ENCODE assay signal across 18 cellular contexts in genomic region chr13:40384976-40385857, GRCh38.
DNase-seq lines count a peak whose midpoint lies in the region; ATAC-seq, FAIRE-seq and TF ChIP-seq lines count a peak whose summit lies in the region.
"Had no signal": no experiment of that assay in that cellular context is flagged by ENCODE, and none has a peak within 500 bp of the region (broad histone marks: within the 10 kb centered on the region; RNA-seq: fewer than 3 reads in every experiment).

No MANE protein-coding gene starts in this region.

- H3K18ac ChIP-seq in trophoblast cell (ENCODE audit: low read length) = no peak overlapping the region

- H3K9ac ChIP-seq in trophoblast cell (ENCODE audit: low read length) = no peak overlapping the region

- no peak overlapping the region for H3K27ac ChIP-seq in RWPE1
- H3K27ac ChIP-seq in trophoblast cell (ENCODE audit: low read depth, low read length) = no peak overlapping the region
- H3K27ac ChIP-seq in transverse colon = no peak overlapping the region
- H3K27ac ChIP-seq in aorta (ENCODE audit: low read depth in 1 of 2, low read length in 2 of 2) = no peak overlapping the region
- H3K27ac ChIP-seq: right atrium auricular region, thyroid gland had no signal

- WGBS in trophoblast cell (ENCODE audit: extremely low coverage, insufficient coverage, insufficient read length) = no CpG with 5 or more reads among the region's 6 CpGs
- WGBS in transverse colon (ENCODE audit: low coverage in 1 of 2), 2 donors = 84 to 89% methylated on average over 5 to 6 of the region's 6 CpGs
- 86% methylated on average over 6 of the region's 6 CpGs for WGBS in aorta, 2 donors

- no peak overlapping the region for H2AK5ac ChIP-seq in trophoblast cell (ENCODE audit: low read length)

- CTCF ChIA-PET in RWPE1 (lab: Yijun Ruan, JAX) = no interaction called here

- no peak overlapping the region for H2BK120ac ChIP-seq in trophoblast cell (ENCODE audit: insufficient read depth, low read length, poor library complexity)

- H3K14ac ChIP-seq in trophoblast cell (ENCODE audit: low read length) = no peak overlapping the region

- H3K4ac ChIP-seq in trophoblast cell (ENCODE audit: low read depth, low read length) = no peak overlapping the region

- peak overlapping the region; percentile 21 for H2BK12ac ChIP-seq in trophoblast cell (ENCODE audit: low read length)

- ATAC-seq in esophagus mucosa = peak; percentile 45
- ATAC-seq in aorta (ENCODE audit: low FRiP score) = no peak
- ATAC-seq: left cardiac atrium had no signal

- no peaks in the 10 kb centered on the region for H3K36me3 ChIP-seq in trophoblast cell (ENCODE audit: control insufficient read depth in 1 of 2, insufficient read depth in 2 of 2, low read length in 2 of 2)
- no peaks in the 10 kb centered on the region for H3K36me3 ChIP-seq in transverse colon
- no peaks in the 10 kb centered on the region for H3K36me3 ChIP-seq in aorta (ENCODE audit: control insufficient read depth in 1 of 2, insufficient read depth in 2 of 2, low read length in 1 of 2)
- H3K36me3 ChIP-seq: right atrium auricular region, thyroid gland had no signal

- POLR2A ChIA-PET in RWPE1 (lab: Yijun Ruan, JAX; ENCODE audit: low non-redundant PET) = no interaction called here

- H3K4me2 ChIP-seq in trophoblast cell (ENCODE audit: low read length) = no peak overlapping the region

- no peak for TF ChIP-seq CTCF in D721Med (IDR thresholded peaks at IDR 0.05; ENCODE audit: insufficient read depth, missing control alignments)
- TF ChIP-seq CTCF in RWPE1 (conservative IDR thresholded peaks at IDR 0.05; ENCODE audit: low read depth) = no peak
- TF ChIP-seq CTCF in transverse colon (IDR thresholded peaks at IDR 0.05) = no peak

- no peak overlapping the region for H4K12ac ChIP-seq in trophoblast cell (ENCODE audit: low read depth, low read length)

- no peak for TF ChIP-seq EP300 in transverse colon (IDR thresholded peaks at IDR 0.05; ENCODE audit: low read depth)

- no peak overlapping the region for H2BK5ac ChIP-seq in trophoblast cell (ENCODE audit: low read depth, low read length, poor library complexity)

- no peak for DNase-seq in D721Med (ENCODE audit: insufficient read length, low spot score)
- peak; percentile 41 for DNase-seq in RWPE1 (ENCODE audit: low spot score)
- no peak for DNase-seq in trophoblast cell
- DNase-seq in transverse colon = no peak
- DNase-seq in RCC 7860 (ENCODE audit: low spot score) = no peak
- no peak for DNase-seq in aorta
- DNase-seq: activated CD4-positive, alpha-beta memory T cell treated with anti-CD3 and anti-CD28 coated beads for 36 hours; activated T-cell treated with anti-CD3 and anti-CD28 coated beads, Interleukin-2, amount 50 U/mL, for 1 hour; erythroblast; left cardiac atrium; MV-4-11; NCI-H2029; NCI-H510A treated with DMSO at 0.1 percent for 48 hours; stimulated activated naive CD4-positive, alpha-beta T cell; T-helper 1 cell; thyroid gland had no signal

- no peak overlapping the region for H3K4me3 ChIP-seq in trophoblast cell (ENCODE audit: low read depth, low read length)
- no peak overlapping the region for H3K4me3 ChIP-seq in transverse colon
- no peak overlapping the region for H3K4me3 ChIP-seq in aorta (ENCODE audit: low read length in 2 of 2)
- H3K4me3 ChIP-seq: right atrium auricular region, thyroid gland had no signal

- H3K9me3 ChIP-seq in trophoblast cell (ENCODE audit: insufficient read depth, low read depth, low read length) = no peaks in the 10 kb centered on the region
- H3K9me3 ChIP-seq in transverse colon = no peaks in the 10 kb centered on the region
- H3K9me3 ChIP-seq in aorta (ENCODE audit: control insufficient read depth, low read length) = no peaks in the 10 kb centered on the region
- H3K9me3 ChIP-seq: right atrium auricular region, thyroid gland had no signal

- peak overlapping the region; percentile 70 for H4K91ac ChIP-seq in trophoblast cell (ENCODE audit: low read depth, low read length)

- in situ Hi-C loops in transverse colon (cut with MboI; ENCODE audit: low pct_ligation_motif_present in 1 of 4, low pct_unique_long_range_greater_than_20kb in 1 of 4, low sequenced_read_pairs in 3 of 4) = no loop called here

- H3K79me2 ChIP-seq in trophoblast cell (ENCODE audit: control insufficient read depth, insufficient read depth, low read length, poor library complexity) = peaks cover 9% of the 10 kb centered on the region

- no peak overlapping the region for H4K8ac ChIP-seq in trophoblast cell (ENCODE audit: low read depth, low read length)

- peaks cover 9 to 26% of the 10 kb centered on the region in 2 experiments for H3K4me1 ChIP-seq in trophoblast cell (ENCODE audit: control insufficient read depth in 1 of 2, insufficient read depth in 2 of 2, low read length in 2 of 2)
- peaks cover 0 to 4% (median 0%) of the 10 kb centered on the region in 4 donors for H3K4me1 ChIP-seq in transverse colon
- H3K4me1 ChIP-seq in aorta (ENCODE audit: control insufficient read depth in 1 of 2, insufficient read depth in 2 of 2, low read length in 2 of 2) = no peaks in the 10 kb centered on the region
- H3K4me1 ChIP-seq: right atrium auricular region had no signal

- intact Hi-C loops in transverse colon (cut with DNase I; ENCODE audit: low total_unique reads) (no loop called here), aorta (cut with DNase I) (no loop called here)

- TF ChIP-seq POLR2A in transverse colon (IDR thresholded peaks at IDR 0.05) = no peak

- FAIRE-seq in D721Med (lab: Jason Lieb, UNC) (peak; percentile 25), RCC 7860 (lab: Jason Lieb, UNC) (no peak)

- peaks cover 22% of the 10 kb centered on the region for H3K79me1 ChIP-seq in trophoblast cell (ENCODE audit: low read length)

- H3K27me3 ChIP-seq in trophoblast cell (ENCODE audit: insufficient read depth, low read length) = no peaks in the 10 kb centered on the region
- H3K27me3 ChIP-seq in transverse colon = no peaks in the 10 kb centered on the region
- H3K27me3 ChIP-seq in aorta (ENCODE audit: control insufficient read depth in 1 of 2, insufficient read depth in 2 of 2, low read length in 1 of 2) = no peaks in the 10 kb centered on the region
- H3K27me3 ChIP-seq: right atrium auricular region, thyroid gland had no signal

- no peak overlapping the region for H2AFZ ChIP-seq in trophoblast cell (ENCODE audit: insufficient read depth, low read length, poor library complexity)

- no peak overlapping the region for H3K23ac ChIP-seq in trophoblast cell (ENCODE audit: low read length)
